Comparison of ENCODE assay signal across 19 cellular contexts in genomic region chr11:111089759-111090158, GRCh38.
"Had no signal": no experiment of that assay in that cellular context is flagged by ENCODE, and none has a peak within 500 bp of the region (broad histone marks: within the 10 kb centered on the region; RNA-seq: fewer than 3 reads in every experiment).

No MANE protein-coding gene starts in this region.

- H3K4me3 ChIP-seq: K562 had no signal

- H3K4me2 ChIP-seq: KMS-11 had no signal

- ATAC-seq: K562, Panc1, PC-3 had no signal

- H3K4me3 Mint-ChIP-seq: IgD-negative memory B cell had no signal

- H3K36me3 Mint-ChIP-seq: IgD-negative memory B cell had no signal

- DNase-seq: Kasumi-1, MM.1S, NCI-H1092 treated with DMSO at 0.1 percent for 48 hours, NCI-H1436, NCI-H187, NCI-H2029, NCI-H2081 treated with DMSO at 0.1 percent for 48 hours, NCI-H524, NCI-H526 treated with DMSO at 0.1 percent for 48 hours, NCI-H774, PC-3, SHP77 had no signal

- H3K9ac ChIP-seq: KMS-11 had no signal

- H3K27ac ChIP-seq: HL-60, KMS-11, RWPE1 had no signal

- H3K27ac Mint-ChIP-seq: IgD-negative memory B cell had no signal

- FAIRE-seq: HTR-8/SVneo, K562 had no signal
